9 cellular contexts compared by ENCODE assay signal in genomic region chr2:191012346-191012745, GRCh38. TPM values are rescaled to one million over a fixed set of nuclear protein-coding genes. Genes with fewer than 3 reads are reported as not detected.
DNase-seq lines count a peak whose midpoint lies in the region; ATAC-seq, FAIRE-seq and TF ChIP-seq lines count a peak whose summit lies in the region.
"Had no signal": no experiment of that assay in that cellular context is flagged by ENCODE, and none has a peak within 500 bp of the region (broad histone marks: within the 10 kb centered on the region; RNA-seq: fewer than 3 reads in every experiment).

No MANE protein-coding gene starts in this region.

- H3K4me3 ChIP-seq in left ventricle myocardium inferior, result peak overlapping the region; percentile 79
- H3K4me3 ChIP-seq in GM12878, result peak overlapping the region; percentile 92
- H3K4me3 ChIP-seq in lower lobe of right lung, result peak overlapping the region; percentile 76
- H3K4me3 ChIP-seq in tibial artery, result peak overlapping the region; percentile 73

- TF ChIP-seq POLR2A in GM12878 (IDR thresholded peaks at IDR 0.05; ENCODE audit: low read depth, low read length), result peak; percentile 71

- H3K27me3 ChIP-seq in left ventricle myocardium inferior (ENCODE audit: low read depth) (no peaks in the 10 kb centered on the region), GM12878 (replicated peaks in 1 of 2; ENCODE audit: control insufficient read depth in 2 of 2, insufficient read depth in 2 of 2, low read length in 1 of 2) (no peaks in the 10 kb centered on the region), lower lobe of right lung (ENCODE audit: low read depth) (no peaks in the 10 kb centered on the region), tibial artery (no peaks in the 10 kb centered on the region)

- no peaks in the 10 kb centered on the region for H3K9me3 ChIP-seq in left ventricle myocardium inferior (replicated peaks)
- no peaks in the 10 kb centered on the region; the same call in 1 of the 3 replicates for H3K9me3 ChIP-seq in GM12878 (replicated peaks; ENCODE audit: control insufficient read depth, insufficient read depth, low read length)
- H3K9me3 ChIP-seq in lower lobe of right lung, result no peaks in the 10 kb centered on the region
- H3K9me3 ChIP-seq in tibial artery, result no peaks in the 10 kb centered on the region

- BruUV-seq in GM12878 (replicated peaks; lab: Mats Ljungman, UMichigan), result TSS peak; percentile 58

- H3K79me2 ChIP-seq in GM12878 (ENCODE audit: control insufficient read depth, insufficient read depth, low read length), result peaks cover 72% of the 10 kb centered on the region

- H3K36me3 ChIP-seq in left ventricle myocardium inferior (peaks cover 30% of the 10 kb centered on the region), GM12878 (ENCODE audit: control insufficient read depth in 2 of 2, insufficient read depth in 2 of 2, low read length in 1 of 2) (peaks cover 0 to 34% of the 10 kb centered on the region in 2 experiments; a peak in 3 of 4 replicates), lower lobe of right lung (peaks cover 35% of the 10 kb centered on the region), tibial artery (peaks cover 6 to 21% (median 8%) of the 10 kb centered on the region in 3 donors)

- no peak overlapping the region for H2AFZ ChIP-seq in GM12878 (ENCODE audit: control insufficient read depth, low read depth, low read length)

- intact Hi-C loops in left ventricle myocardium inferior (cut with micrococcal nuclease), result no loop called here
- intact Hi-C loops in left cardiac atrium (cut with DNase I), result no loop called here
- intact Hi-C loops in GM12878 (cut with micrococcal nuclease; ENCODE audit: unreplicated experiment), result loop anchor here (5.0 kb wide), 1 partner anchor 130 kb away; the partner anchor contains the start of gene GLS
- intact Hi-C loops in lower lobe of right lung (cut with DNase I), result no loop called here
- intact Hi-C loops in tibial artery (cut with DNase I; ENCODE audit: low total_unique reads), result loop anchor here (5.0 kb wide), 1 partner anchor 160 kb away; no protein-coding TSS in a partner anchor

- no peak for ATAC-seq in left cardiac atrium
- no peak for ATAC-seq in GM12878
- no peak for ATAC-seq in lower lobe of right lung
- no peak for ATAC-seq in HG02623 (IDR thresholded peaks at IDR 0.05; ENCODE audit: unreplicated experiment)
- no peak for ATAC-seq in esophagus mucosa

- no peak for FAIRE-seq in GM12878 (lab: Jason Lieb, UNC)

- CTCF ChIA-PET in GM12878 (lab: Yijun Ruan, JAX), result interaction anchor here (0.6 to 1.9 kb wide), 12 partner anchors 11 to 657 kb away, joined by 3 to 13 read pairs (median 3); no protein-coding TSS in a partner anchor

- no peak for TF ChIP-seq RAD21 in GM12878 (IDR thresholded peaks at IDR 0.05; ENCODE audit: insufficient read depth, low read depth, low read length)

- RAD21 ChIA-PET in GM12878 (lab: Charles Lee; ENCODE audit: unreplicated experiment), result interaction anchor here (0.6 to 3.1 kb wide), 10 partner anchors 7 to 362 kb away, joined by 3 to 12 read pairs (median 4); no protein-coding TSS in a partner anchor

- H3K27ac ChIP-seq in left ventricle myocardium inferior (replicated peaks) (no peak overlapping the region), GM12878 (ENCODE audit: control insufficient read depth, insufficient read depth) (peak overlapping the region; percentile 97), lower lobe of right lung (peak overlapping the region; percentile 96), tibial artery (no peak overlapping the region)

- TF ChIP-seq CTCF in left ventricle myocardium inferior (IDR thresholded peaks at IDR 0.05; ENCODE audit: borderline replicate concordance) (no peak), GM12878 (IDR thresholded peaks at IDR 0.05 in 2 of 3, conservative IDR thresholded peaks at IDR 0.05 in 1 of 3; ENCODE audit: control insufficient read depth in 2 of 3, extremely low read depth in 1 of 3, insufficient read depth in 1 of 3, low read depth in 3 of 3, low read length in 3 of 3) (no peak), lower lobe of right lung (IDR thresholded peaks at IDR 0.05) (no peak), tibial artery (IDR thresholded peaks at IDR 0.05) (no peak)

- POLR2A ChIA-PET in GM12878 (lab: Charles Lee), result interaction anchor here (0.5 to 5.7 kb wide), 19 partner anchors 8 to 165 kb away, joined by 3 to 75 read pairs (median 5); no protein-coding TSS in a partner anchor

- DNase-seq in left ventricle myocardium inferior, result no peak
- DNase-seq in left cardiac atrium, result no peak
- DNase-seq in GM12878 (ENCODE audit: low read depth, low spot score), result no peak
- no peak for DNase-seq in lower lobe of right lung
- no peak for DNase-seq in tibial artery
- no peak for DNase-seq in activated CD8-positive, alpha-beta memory T cell treated with anti-CD3 and anti-CD28 coated beads, Interleukin-2, amount 50 U/mL, for 4 hours
- DNase-seq: NCI-H146 had no signal

- peaks cover 6% of the 10 kb centered on the region for H4K20me1 ChIP-seq in GM12878 (ENCODE audit: control insufficient read depth, insufficient read depth)

- WGBS in GM12878 (ENCODE audit: insufficient coverage, insufficient replicate concordance, low lambda C conversion rate, missing lambda C conversion rate), result 98% methylated on average over 3 of the region's 3 CpGs

- peaks cover 50% of the 10 kb centered on the region for H3K4me1 ChIP-seq in left ventricle myocardium inferior
- peaks cover 18% of the 10 kb centered on the region for H3K4me1 ChIP-seq in GM12878 (ENCODE audit: control insufficient read depth, insufficient read depth, low read length)
- H3K4me1 ChIP-seq in lower lobe of right lung, result peaks cover 42% of the 10 kb centered on the region
- H3K4me1 ChIP-seq in tibial artery, result peaks cover 0 to 33% (median 16%) of the 10 kb centered on the region in 4 donors

- no peak for TF ChIP-seq EP300 in GM12878 (IDR thresholded peaks at IDR 0.05; ENCODE audit: borderline replicate concordance in 1 of 2, control insufficient read depth in 1 of 2, low read depth in 2 of 2, low read length in 2 of 2)

- peak overlapping the region; percentile 81 for H3K4me2 ChIP-seq in GM12878 (ENCODE audit: control insufficient read depth, insufficient read depth)

- in situ Hi-C loops in GM12878 (cut with MboI), result no loop called here

- peak overlapping the region; percentile 95 for H3K9ac ChIP-seq in GM12878 (ENCODE audit: control insufficient read depth, insufficient read depth, low read length)

- SMC1A ChIA-PET in GM12878 (lab: Charles Lee; ENCODE audit: uncharacterized antibody, unreplicated experiment), result interaction anchor here (0.6 to 3.8 kb wide), 19 partner anchors 8 to 467 kb away, joined by 3 to 23 read pairs (median 6); no protein-coding TSS in a partner anchor

TF ChIP-seq in GM12878, 131 proteins besides CTCF, POLR2A, EP300 and RAD21 (continues in another document):
- TF ChIP-seq BACH1 (IDR thresholded peaks at IDR 0.05; ENCODE audit: borderline replicate concordance), result peak; percentile 8; the same call in 1 of the 2 replicates
- no peak for TF ChIP-seq RCOR1 (conservative IDR thresholded peaks at IDR 0.05; ENCODE audit: low read depth, low read length)
- peak; percentile 77 for TF ChIP-seq POLR2AphosphoS5 (IDR thresholded peaks at IDR 0.05; ENCODE audit: low read length)
- TF ChIP-seq ZSCAN29 (IDR thresholded peaks at IDR 0.05), result no peak
- TF ChIP-seq NKRF (conservative IDR thresholded peaks at IDR 0.05), result no peak
- no peak for TF ChIP-seq BCL11A (IDR thresholded peaks at IDR 0.05; ENCODE audit: low read depth, low read length)
- TF ChIP-seq MTA2 (IDR thresholded peaks at IDR 0.05; ENCODE audit: low read depth), result no peak
- no peak for TF ChIP-seq ESRRA (IDR thresholded peaks at IDR 0.05; ENCODE audit: low read length)
- no peak for TF ChIP-seq ATF7 (IDR thresholded peaks at IDR 0.05; ENCODE audit: low read depth)

RNA-seq across cellular contexts. Expression of gene STAT1, which starts 1.6 kb away (rescaled TPM):
- total RNA-seq in left ventricle myocardium inferior (42.2 TPM), left cardiac atrium (10 to 100 TPM; 37.3 to 76.7 TPM), GM12878 (2014; rRNA removed) (266 and 304 TPM in 2 replicates), GM12878 (2014; rRNA removed; fragmentation: Illumina TruSeq; extraction: Trizol) (249 and 277 TPM in 2 replicates), GM12878 (2021) (309 and 336 TPM in 2 replicates), lower lobe of right lung (103 TPM), esophagus mucosa (51.0 TPM)
- 234 and 236 TPM in 2 replicates for total RNA-seq in GM12878 (2013; cell fraction: nucleolus; rRNA removed)
- polyA plus RNA-seq in GM12878 (2011; ENCODE audit: low read depth), result 185 TPM
- polyA plus RNA-seq in GM12878 (2011; rRNA removed) (398 and 422 TPM in 2 replicates), GM12878 (2014; fragmentation: Illumina TruSeq; extraction: Trizol) (337 and 410 TPM in 2 replicates), GM12878 (2014; fragmentation: Nextera tagmentation; extraction: Ambion mirVana) (100 to 1,000 TPM in 1 of 2 experiments, 10 to 100 TPM in 1; 81.8 to 102 TPM), GM12878 (2014; rRNA removed) (243 and 305 TPM in 2 replicates), GM12878 (2016; fragmentation: Nextera tagmentation; extraction: Ambion mirVana) (100 to 1,000 TPM; 318 to 326 TPM)
- polyA plus RNA-seq in GM12878 (2011; cell fraction: cytosol; rRNA removed), result 272 and 306 TPM in 2 replicates
- 395 and 414 TPM in 2 replicates for polyA plus RNA-seq in GM12878 (2011; cell fraction: nucleus; rRNA removed)
- polyA plus RNA-seq in GM12878 (2012), result 237 and 268 TPM in 2 replicates
- polyA minus RNA-seq in GM12878 (2011; rRNA and poly(A)+ RNA removed), result 452 and 493 TPM in 2 replicates
- 179 and 200 TPM in 2 replicates for polyA minus RNA-seq in GM12878 (2011; cell fraction: cytosol; rRNA and poly(A)+ RNA removed)
- polyA minus RNA-seq in GM12878 (2011; cell fraction: nucleus; rRNA and poly(A)+ RNA removed), result 391 and 520 TPM in 2 replicates

Comparison
In these comparisons a context has a peak if more than half of its experiments do, and no peak if none do; other contexts are left out.
1. H3K27ac ChIP-seq: peak in GM12878 (single experiment) and lower lobe of right lung (single experiment); none in left ventricle myocardium inferior (single experiment) and tibial artery (0 of 2).
2. intact Hi-C loops: an anchor here in GM12878 (5.0 kb wide) and tibial artery (5.0 kb wide); none called in left ventricle myocardium inferior, left cardiac atrium and lower lobe of right lung.
3. Peak in every context shown above with its lines, with median percentiles within 50 percentile points of each other: H3K4me3 ChIP-seq.